Comparison of ENCODE assay signal across 2 cellular contexts in the genomic region with DNA sequence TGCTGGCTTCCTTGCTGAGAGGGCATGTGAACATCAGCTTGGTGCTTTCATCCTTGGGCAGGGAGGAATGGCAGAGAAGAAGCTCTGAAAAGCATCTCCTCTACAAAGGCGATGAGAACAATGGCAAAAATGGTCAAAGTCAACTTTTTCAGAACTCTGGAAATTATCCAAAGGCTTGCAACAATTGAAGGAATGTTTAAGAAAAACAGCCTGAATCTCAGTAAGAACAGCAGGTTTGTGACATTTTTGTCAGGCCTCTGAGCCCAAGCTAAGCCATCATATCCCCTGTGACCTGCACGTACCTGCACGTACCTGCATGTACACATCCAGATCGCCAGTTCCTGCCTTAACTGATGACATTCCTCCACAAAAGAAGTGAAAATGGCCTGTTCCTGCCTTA.
TF ChIP-seq lines count a peak whose summit lies in the region.

No MANE protein-coding gene starts in this region.

TF ChIP-seq in H1, 55 proteins besides CTCF, POLR2A, EP300 and RAD21:
- TF ChIP-seq SIRT6 (IDR thresholded peaks at IDR 0.05; ENCODE audit: low read length) (no peak), HDAC6 (IDR thresholded peaks at IDR 0.05; ENCODE audit: low read depth, low read length) (no peak), BRCA1 (IDR thresholded peaks at IDR 0.05; ENCODE audit: low read depth, low read length) (no peak), JUN (IDR thresholded peaks at IDR 0.05; ENCODE audit: low read depth, low read length) (no peak), RXRA (IDR thresholded peaks at IDR 0.05; ENCODE audit: insufficient read depth, low read depth, low read length) (no peak), SAP30 (IDR thresholded peaks at IDR 0.05; ENCODE audit: insufficient read depth, insufficient replicate concordance, low read length) (no peak), EGR1 (IDR thresholded peaks at IDR 0.05; ENCODE audit: borderline replicate concordance, low read depth, low read length) (no peak)
- TF ChIP-seq, protein P1, sequence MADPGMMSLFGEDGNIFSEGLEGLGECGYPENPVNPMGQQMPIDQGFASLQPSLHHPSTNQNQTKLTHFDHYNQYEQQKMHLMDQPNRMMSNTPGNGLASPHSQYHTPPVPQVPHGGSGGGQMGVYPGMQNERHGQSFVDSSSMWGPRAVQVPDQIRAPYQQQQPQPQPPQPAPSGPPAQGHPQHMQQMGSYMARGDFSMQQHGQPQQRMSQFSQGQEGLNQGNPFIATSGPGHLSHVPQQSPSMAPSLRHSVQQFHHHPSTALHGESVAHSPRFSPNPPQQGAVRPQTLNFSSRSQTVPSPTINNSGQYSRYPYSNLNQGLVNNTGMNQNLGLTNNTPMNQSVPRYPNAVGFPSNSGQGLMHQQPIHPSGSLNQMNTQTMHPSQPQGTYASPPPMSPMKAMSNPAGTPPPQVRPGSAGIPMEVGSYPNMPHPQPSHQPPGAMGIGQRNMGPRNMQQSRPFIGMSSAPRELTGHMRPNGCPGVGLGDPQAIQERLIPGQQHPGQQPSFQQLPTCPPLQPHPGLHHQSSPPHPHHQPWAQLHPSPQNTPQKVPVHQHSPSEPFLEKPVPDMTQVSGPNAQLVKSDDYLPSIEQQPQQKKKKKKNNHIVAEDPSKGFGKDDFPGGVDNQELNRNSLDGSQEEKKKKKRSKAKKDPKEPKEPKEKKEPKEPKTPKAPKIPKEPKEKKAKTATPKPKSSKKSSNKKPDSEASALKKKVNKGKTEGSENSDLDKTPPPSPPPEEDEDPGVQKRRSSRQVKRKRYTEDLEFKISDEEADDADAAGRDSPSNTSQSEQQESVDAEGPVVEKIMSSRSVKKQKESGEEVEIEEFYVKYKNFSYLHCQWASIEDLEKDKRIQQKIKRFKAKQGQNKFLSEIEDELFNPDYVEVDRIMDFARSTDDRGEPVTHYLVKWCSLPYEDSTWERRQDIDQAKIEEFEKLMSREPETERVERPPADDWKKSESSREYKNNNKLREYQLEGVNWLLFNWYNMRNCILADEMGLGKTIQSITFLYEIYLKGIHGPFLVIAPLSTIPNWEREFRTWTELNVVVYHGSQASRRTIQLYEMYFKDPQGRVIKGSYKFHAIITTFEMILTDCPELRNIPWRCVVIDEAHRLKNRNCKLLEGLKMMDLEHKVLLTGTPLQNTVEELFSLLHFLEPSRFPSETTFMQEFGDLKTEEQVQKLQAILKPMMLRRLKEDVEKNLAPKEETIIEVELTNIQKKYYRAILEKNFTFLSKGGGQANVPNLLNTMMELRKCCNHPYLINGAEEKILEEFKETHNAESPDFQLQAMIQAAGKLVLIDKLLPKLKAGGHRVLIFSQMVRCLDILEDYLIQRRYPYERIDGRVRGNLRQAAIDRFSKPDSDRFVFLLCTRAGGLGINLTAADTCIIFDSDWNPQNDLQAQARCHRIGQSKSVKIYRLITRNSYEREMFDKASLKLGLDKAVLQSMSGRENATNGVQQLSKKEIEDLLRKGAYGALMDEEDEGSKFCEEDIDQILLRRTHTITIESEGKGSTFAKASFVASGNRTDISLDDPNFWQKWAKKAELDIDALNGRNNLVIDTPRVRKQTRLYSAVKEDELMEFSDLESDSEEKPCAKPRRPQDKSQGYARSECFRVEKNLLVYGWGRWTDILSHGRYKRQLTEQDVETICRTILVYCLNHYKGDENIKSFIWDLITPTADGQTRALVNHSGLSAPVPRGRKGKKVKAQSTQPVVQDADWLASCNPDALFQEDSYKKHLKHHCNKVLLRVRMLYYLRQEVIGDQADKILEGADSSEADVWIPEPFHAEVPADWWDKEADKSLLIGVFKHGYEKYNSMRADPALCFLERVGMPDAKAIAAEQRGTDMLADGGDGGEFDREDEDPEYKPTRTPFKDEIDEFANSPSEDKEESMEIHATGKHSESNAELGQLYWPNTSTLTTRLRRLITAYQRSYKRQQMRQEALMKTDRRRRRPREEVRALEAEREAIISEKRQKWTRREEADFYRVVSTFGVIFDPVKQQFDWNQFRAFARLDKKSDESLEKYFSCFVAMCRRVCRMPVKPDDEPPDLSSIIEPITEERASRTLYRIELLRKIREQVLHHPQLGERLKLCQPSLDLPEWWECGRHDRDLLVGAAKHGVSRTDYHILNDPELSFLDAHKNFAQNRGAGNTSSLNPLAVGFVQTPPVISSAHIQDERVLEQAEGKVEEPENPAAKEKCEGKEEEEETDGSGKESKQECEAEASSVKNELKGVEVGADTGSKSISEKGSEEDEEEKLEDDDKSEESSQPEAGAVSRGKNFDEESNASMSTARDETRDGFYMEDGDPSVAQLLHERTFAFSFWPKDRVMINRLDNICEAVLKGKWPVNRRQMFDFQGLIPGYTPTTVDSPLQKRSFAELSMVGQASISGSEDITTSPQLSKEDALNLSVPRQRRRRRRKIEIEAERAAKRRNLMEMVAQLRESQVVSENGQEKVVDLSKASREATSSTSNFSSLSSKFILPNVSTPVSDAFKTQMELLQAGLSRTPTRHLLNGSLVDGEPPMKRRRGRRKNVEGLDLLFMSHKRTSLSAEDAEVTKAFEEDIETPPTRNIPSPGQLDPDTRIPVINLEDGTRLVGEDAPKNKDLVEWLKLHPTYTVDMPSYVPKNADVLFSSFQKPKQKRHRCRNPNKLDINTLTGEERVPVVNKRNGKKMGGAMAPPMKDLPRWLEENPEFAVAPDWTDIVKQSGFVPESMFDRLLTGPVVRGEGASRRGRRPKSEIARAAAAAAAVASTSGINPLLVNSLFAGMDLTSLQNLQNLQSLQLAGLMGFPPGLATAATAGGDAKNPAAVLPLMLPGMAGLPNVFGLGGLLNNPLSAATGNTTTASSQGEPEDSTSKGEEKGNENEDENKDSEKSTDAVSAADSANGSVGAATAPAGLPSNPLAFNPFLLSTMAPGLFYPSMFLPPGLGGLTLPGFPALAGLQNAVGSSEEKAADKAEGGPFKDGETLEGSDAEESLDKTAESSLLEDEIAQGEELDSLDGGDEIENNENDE (IDR thresholded peaks at IDR 0.05; ENCODE audit: insufficient replicate concordance, low read length): no peak

TF ChIP-seq in GM23338, 12 proteins besides CTCF, POLR2A, EP300 and RAD21:
- no peak for TF ChIP-seq CREB1 (CRISPR knock-in tag; IDR thresholded peaks at IDR 0.05; ENCODE audit: low read depth)
TF ChIP-seq in GM23338: peak in this region for 0.
